ENCODE assay signal across 14 cellular contexts in the genomic region with DNA sequence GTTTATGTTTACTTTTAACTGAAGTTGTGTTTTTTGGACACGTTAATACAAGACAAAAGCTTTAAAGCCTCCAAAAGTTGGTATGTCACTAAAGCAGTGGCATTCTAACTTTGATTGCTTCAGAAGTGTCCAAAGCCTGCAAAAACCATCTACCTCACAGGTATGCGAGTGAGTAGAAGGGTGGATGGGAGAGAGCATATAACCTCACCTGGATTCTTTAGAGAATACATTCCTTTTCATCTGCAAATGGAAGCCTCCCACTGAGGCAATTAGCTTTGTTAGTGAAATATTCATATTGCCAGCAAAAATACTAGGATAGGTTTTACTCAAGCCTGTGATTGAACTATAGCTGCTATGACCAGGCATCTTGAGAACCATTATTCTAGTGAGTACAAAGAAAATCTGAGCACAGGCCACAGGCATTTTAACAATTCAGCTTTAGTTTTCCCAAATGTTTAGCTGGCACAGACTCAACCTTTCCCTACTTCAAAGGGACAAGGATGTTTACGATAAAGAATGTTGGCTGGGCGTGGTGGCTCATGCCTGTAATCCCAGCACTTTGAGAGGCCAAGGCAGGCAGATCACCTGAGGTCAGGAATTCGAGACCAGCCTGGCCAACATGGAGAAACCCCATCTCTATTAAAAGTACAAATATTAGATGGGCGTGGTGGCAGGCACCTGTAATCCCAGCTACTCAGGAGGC. TPM values are rescaled to one million over a fixed set of nuclear protein-coding genes. Genes with fewer than 3 reads are reported as not detected.
A peak's percentile ranks its signal among the peaks of the same experiment; 100 is the strongest.
DNase-seq lines count a peak whose midpoint lies in the region; ATAC-seq and TF ChIP-seq lines count a peak whose summit lies in the region.
"Had no signal": no experiment of that assay in that cellular context is flagged by ENCODE, and none has a peak within 500 bp of the region (broad histone marks: within the 10 kb centered on the region; RNA-seq: fewer than 3 reads in every experiment).

No MANE protein-coding gene starts in this region.

- DNase-seq in BJ (ENCODE audit: low read depth): peak; percentile 22
- peak; percentile 70 for DNase-seq in endodermal cell
- DNase-seq in lower lobe of right lung: no peak
- DNase-seq in SK-N-SH: no peak
- DNase-seq in sigmoid colon: no peak
- DNase-seq in GM03348 (ENCODE audit: low spot score): no peak
- DNase-seq: activated CD4-positive, CD25-positive, alpha-beta regulatory T cell; AML-193; MM.1S had no signal

- H3K9ac ChIP-seq in HUES48 (ENCODE audit: low read depth, low read length) (peak overlapping the region; percentile 26; the same call in 1 of the 2 replicates), endodermal cell (ENCODE audit: extremely low read depth, low read length, poor library complexity, severe bottlenecking) (no peak overlapping the region), SK-N-SH (no peak overlapping the region)

- H3K27me3 ChIP-seq in BJ (ENCODE audit: control insufficient read depth, insufficient read depth, low read length): no peaks in the 10 kb centered on the region
- no peaks in the 10 kb centered on the region for H3K27me3 ChIP-seq in HUES48 (ENCODE audit: control insufficient read depth, insufficient read depth, low read length)
- no peaks in the 10 kb centered on the region for H3K27me3 ChIP-seq in endodermal cell (ENCODE audit: control insufficient read depth, insufficient read depth, low read length, poor library complexity, severe bottlenecking)
- no peaks in the 10 kb centered on the region for H3K27me3 ChIP-seq in lower lobe of right lung (ENCODE audit: low read depth)
- H3K27me3 ChIP-seq in SK-N-SH (ENCODE audit: insufficient read depth): no peaks in the 10 kb centered on the region
- peaks cover 0 to 5% (median 0%) of the 10 kb centered on the region in 3 donors for H3K27me3 ChIP-seq in sigmoid colon
- H3K27me3 ChIP-seq: hepatocyte, tibial nerve had no signal

- H3K36me3 ChIP-seq in BJ (ENCODE audit: control insufficient read depth, insufficient read depth, low read length): no peaks in the 10 kb centered on the region
- H3K36me3 ChIP-seq in HUES48 (ENCODE audit: control insufficient read depth, insufficient read depth, low read length): peaks cover 4% of the 10 kb centered on the region; the same call in 1 of the 2 replicates
- H3K36me3 ChIP-seq in endodermal cell (ENCODE audit: control insufficient read depth, insufficient read depth, low read length): no peaks in the 10 kb centered on the region
- no peaks in the 10 kb centered on the region for H3K36me3 ChIP-seq in lower lobe of right lung
- H3K36me3 ChIP-seq in SK-N-SH (replicated peaks in 1 of 2; ENCODE audit: control insufficient read depth in 1 of 2, insufficient read depth in 2 of 2, low read length in 1 of 2): no peaks in the 10 kb centered on the region
- no peaks in the 10 kb centered on the region for H3K36me3 ChIP-seq in sigmoid colon
- H3K36me3 ChIP-seq: tibial nerve had no signal

- H3K79me2 ChIP-seq in SK-N-SH (ENCODE audit: insufficient read depth): no peaks in the 10 kb centered on the region
- H3K79me2 ChIP-seq: hepatocyte had no signal

- peak overlapping the region; percentile 79 for H3K27ac ChIP-seq in HUES48 (ENCODE audit: low read depth, low read length)
- H3K27ac ChIP-seq in endodermal cell (ENCODE audit: low read depth, low read length): no peak overlapping the region
- H3K27ac ChIP-seq in lower lobe of right lung: no peak overlapping the region
- no peak overlapping the region for H3K27ac ChIP-seq in SK-N-SH (ENCODE audit: low read depth in 2 of 2, low read length in 1 of 2)
- H3K27ac ChIP-seq in sigmoid colon: no peak overlapping the region
- H3K27ac ChIP-seq: hepatocyte, tibial nerve had no signal

- no peaks in the 10 kb centered on the region for H3K9me3 Mint-ChIP-seq in endodermal cell

- TF ChIP-seq CTCF in BJ (IDR thresholded peaks at IDR 0.05; ENCODE audit: insufficient read depth, low read depth, low read length): no peak
- TF ChIP-seq CTCF in endodermal cell (conservative IDR thresholded peaks at IDR 0.05): no peak
- no peak for TF ChIP-seq CTCF in lower lobe of right lung (IDR thresholded peaks at IDR 0.05)
- TF ChIP-seq CTCF in SK-N-SH (IDR thresholded peaks at IDR 0.05): no peak
- no peak for TF ChIP-seq CTCF in sigmoid colon (IDR thresholded peaks at IDR 0.05)

- TF ChIP-seq POLR2A in sigmoid colon (IDR thresholded peaks at IDR 0.05): no peak

- no peaks in the 10 kb centered on the region for H4K20me1 ChIP-seq in SK-N-SH (ENCODE audit: insufficient read depth)

- no peak for TF ChIP-seq RAD21 in SK-N-SH (IDR thresholded peaks at IDR 0.05; ENCODE audit: low read length)

- H3F3A ChIP-seq in SK-N-SH (replicated peaks; ENCODE audit: insufficient read depth): no peaks in the 10 kb centered on the region

- 81 to 93% methylated on average over 2 to 6 of the region's 6 CpGs for WGBS in endodermal cell (ENCODE audit: insufficient coverage in 1 of 2, insufficient read length in 1 of 2), 2 experiments
- WGBS in SK-N-SH (ENCODE audit: low lambda C conversion rate): 58% methylated on average over 6 of the region's 6 CpGs
- 19 to 60% methylated on average over 6 of the region's 6 CpGs for WGBS in sigmoid colon, 2 donors

- no peak overlapping the region for H3K27ac Mint-ChIP-seq in endodermal cell
- H3K27ac Mint-ChIP-seq: activated naive CD8-positive, alpha-beta T cell had no signal

- H3K4me3 Mint-ChIP-seq in endodermal cell: no peak overlapping the region
- H3K4me3 Mint-ChIP-seq: activated naive CD8-positive, alpha-beta T cell had no signal

- POLR2A ChIA-PET in BJ (lab: Charles Lee) (no interaction called here), SK-N-SH (lab: Yijun Ruan, JAX) (no interaction called here)

- H3K4me2 ChIP-seq in SK-N-SH: no peak overlapping the region
- H3K4me2 ChIP-seq: hepatocyte had no signal

- H3K4me3 ChIP-seq in BJ (ENCODE audit: low read depth, low read length) (no peak overlapping the region), HUES48 (ENCODE audit: low read depth, low read length) (peak overlapping the region; percentile 37; the same call in 1 of the 2 replicates), endodermal cell (ENCODE audit: low read length) (no peak overlapping the region), lower lobe of right lung (no peak overlapping the region), SK-N-SH (ENCODE audit: low read depth in 2 of 2, low read length in 1 of 2) (no peak overlapping the region), sigmoid colon (no peak overlapping the region)
- H3K4me3 ChIP-seq: hepatocyte, tibial nerve had no signal

- H3K4me1 ChIP-seq in HUES48 (ENCODE audit: control insufficient read depth, insufficient read depth, low read length): peaks cover 38% of the 10 kb centered on the region
- H3K4me1 ChIP-seq in endodermal cell (ENCODE audit: control insufficient read depth, insufficient read depth, low read length): no peaks in the 10 kb centered on the region
- H3K4me1 ChIP-seq in lower lobe of right lung: no peaks in the 10 kb centered on the region
- H3K4me1 ChIP-seq in SK-N-SH (ENCODE audit: control insufficient read depth in 1 of 2, insufficient read depth in 2 of 2, low read depth in 1 of 2, low read length in 1 of 2): no peaks in the 10 kb centered on the region
- H3K4me1 ChIP-seq in sigmoid colon: no peaks in the 10 kb centered on the region
- H3K4me1 ChIP-seq: tibial nerve had no signal

- H3K9me3 ChIP-seq in HUES48 (ENCODE audit: control insufficient read depth, insufficient read depth, low read length): no peaks in the 10 kb centered on the region
- H3K9me3 ChIP-seq in endodermal cell (ENCODE audit: control insufficient read depth, low read length): no peaks in the 10 kb centered on the region
- H3K9me3 ChIP-seq in lower lobe of right lung: no peaks in the 10 kb centered on the region
- no peaks in the 10 kb centered on the region for H3K9me3 ChIP-seq in SK-N-SH
- no peaks in the 10 kb centered on the region for H3K9me3 ChIP-seq in sigmoid colon
- H3K9me3 ChIP-seq: tibial nerve had no signal

- H3K9me2 ChIP-seq in SK-N-SH: no peaks in the 10 kb centered on the region

- CTCF ChIA-PET in BJ (lab: Yijun Ruan, JAX): no interaction called here
- CTCF ChIA-PET in SK-N-SH (lab: Yijun Ruan, JAX): interaction anchor here (0.7 to 2.2 kb wide), 5 partner anchors 15 to 744 kb away, joined by 3 to 12 read pairs (median 3); no protein-coding TSS in a partner anchor

- ATAC-seq in lower lobe of right lung: peak; percentile 79 to 84
- no peak for ATAC-seq in GM21723 (IDR thresholded peaks at IDR 0.05; ENCODE audit: unreplicated experiment)

- peaks cover 2% of the 10 kb centered on the region for H3K36me3 Mint-ChIP-seq in endodermal cell (ENCODE audit: low read depth)
- H3K36me3 Mint-ChIP-seq: activated naive CD8-positive, alpha-beta T cell had no signal

- H2AFZ ChIP-seq in SK-N-SH (ENCODE audit: low read depth): no peak overlapping the region
- H2AFZ ChIP-seq: hepatocyte had no signal

- peaks cover 15% of the 10 kb centered on the region for H3K4me1 Mint-ChIP-seq in endodermal cell

- intact Hi-C loops in lower lobe of right lung (cut with DNase I) (no loop called here), sigmoid colon (cut with DNase I) (no loop called here)

- no peaks in the 10 kb centered on the region for H3K27me3 Mint-ChIP-seq in endodermal cell (ENCODE audit: insufficient read depth)

- TF ChIP-seq EP300 in SK-N-SH (IDR thresholded peaks at IDR 0.05; ENCODE audit: borderline replicate concordance in 1 of 2, low read depth in 1 of 2, low read length in 1 of 2): no peak
- no peak for TF ChIP-seq EP300 in sigmoid colon (IDR thresholded peaks at IDR 0.05)

TF ChIP-seq in SK-N-SH, 30 proteins besides CTCF, POLR2A, EP300 and RAD21 (continues in another document):
- no peak for TF ChIP-seq FOSL2 (IDR thresholded peaks at IDR 0.05; ENCODE audit: borderline replicate concordance, low read depth)
- TF ChIP-seq TEAD4 (IDR thresholded peaks at IDR 0.05; ENCODE audit: borderline replicate concordance, insufficient read depth): no peak
- TF ChIP-seq, protein P1, sequence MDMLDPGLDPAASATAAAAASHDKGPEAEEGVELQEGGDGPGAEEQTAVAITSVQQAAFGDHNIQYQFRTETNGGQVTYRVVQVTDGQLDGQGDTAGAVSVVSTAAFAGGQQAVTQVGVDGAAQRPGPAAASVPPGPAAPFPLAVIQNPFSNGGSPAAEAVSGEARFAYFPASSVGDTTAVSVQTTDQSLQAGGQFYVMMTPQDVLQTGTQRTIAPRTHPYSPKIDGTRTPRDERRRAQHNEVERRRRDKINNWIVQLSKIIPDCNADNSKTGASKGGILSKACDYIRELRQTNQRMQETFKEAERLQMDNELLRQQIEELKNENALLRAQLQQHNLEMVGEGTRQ (IDR thresholded peaks at IDR 0.05; ENCODE audit: borderline replicate concordance, low read depth, low read length): no peak
- no peak for TF ChIP-seq RCOR1 (IDR thresholded peaks at IDR 0.05; ENCODE audit: low read length)

RNA-seq across cellular contexts. Expression of a gene that starts 39.7 kb away (rescaled TPM):
- polyA plus RNA-seq in BJ (2011; rRNA removed): 0.10 and 0.13 TPM in 2 replicates
- polyA minus RNA-seq in BJ (2011; rRNA and poly(A)+ RNA removed): 0.10 and 0.19 TPM in 2 replicates
- total RNA-seq in endodermal cell: 10 to 100 TPM in 1 of 2 donors, 1 to 10 TPM in 1; 9.4 to 14.6 TPM
- 2.2 TPM for polyA plus RNA-seq in endodermal cell (2013, experiment 1 of 2)
- 2.0 TPM for polyA plus RNA-seq in endodermal cell (2013, experiment 2 of 2)
- 9.2 TPM for total RNA-seq in lower lobe of right lung
- 0.33 and 0.42 TPM in 2 replicates for polyA plus RNA-seq in SK-N-SH (2012; rRNA removed)
- polyA plus RNA-seq in SK-N-SH (2012; cell fraction: cytosol; rRNA removed): 0.37 and 0.39 TPM in 2 replicates
- polyA plus RNA-seq in SK-N-SH (2012; cell fraction: nucleus; rRNA removed): 0.61 and 0.82 TPM in 2 replicates
- under 1 TPM; 0.33 to 0.81 (median 0.63) TPM for total RNA-seq in sigmoid colon
- polyA plus RNA-seq in sigmoid colon: 1 to 10 TPM; 4.8 to 7.9 (median 5.4) TPM

Comparison
In these comparisons a context has a peak if more than half of its experiments do, and no peak if none do; other contexts are left out.
1. DNase-seq: peak in BJ (single experiment) and endodermal cell (single experiment); none in lower lobe of right lung (single experiment), SK-N-SH (single experiment), sigmoid colon (single experiment) and GM03348 (single experiment).